Comparison of ENCODE assay signal across 8 cellular contexts in the genomic region with DNA sequence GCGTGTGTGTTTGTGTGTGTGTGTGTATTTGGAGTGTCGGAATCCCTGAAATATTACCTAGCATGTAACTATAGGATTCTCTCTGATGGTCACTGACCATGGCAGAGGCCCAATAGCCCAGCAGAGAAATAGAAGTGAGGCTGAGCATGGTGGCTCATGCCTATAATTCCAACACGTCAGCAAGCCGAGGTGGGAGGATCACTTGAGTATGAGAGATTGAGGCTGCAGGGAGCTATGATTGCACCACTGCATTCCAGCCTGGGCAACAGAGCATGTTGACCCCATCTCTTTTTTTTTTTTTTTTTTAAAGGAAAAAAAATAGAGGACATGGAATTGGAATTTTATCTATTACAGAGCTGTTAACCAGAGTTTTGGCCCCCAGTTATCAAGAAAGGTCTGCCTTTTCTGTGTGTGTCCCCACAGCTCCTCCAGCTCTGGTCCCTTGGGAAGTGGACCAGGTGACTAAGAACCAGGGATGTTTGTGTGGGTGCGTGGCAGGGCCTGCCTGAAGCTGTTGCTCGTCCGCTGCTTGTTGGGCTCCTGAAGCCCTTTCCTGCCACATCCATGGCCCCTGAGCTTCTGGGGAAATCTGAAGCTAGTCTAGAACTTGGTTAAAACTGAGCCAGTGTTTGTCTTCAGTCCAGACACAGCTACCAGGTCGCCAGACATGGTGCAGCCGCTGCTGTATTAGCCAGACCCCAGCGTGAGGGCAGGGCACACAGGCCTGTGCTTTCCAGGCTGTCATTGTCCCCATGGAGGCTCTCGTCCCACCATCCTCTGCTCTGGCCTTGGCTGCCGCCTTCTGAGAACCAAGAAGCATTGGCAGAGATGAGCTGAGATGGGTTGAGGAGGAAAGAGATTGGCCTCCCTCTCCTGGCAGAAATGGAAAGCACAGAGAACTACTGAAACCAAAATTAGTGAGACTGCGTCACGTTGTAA.
DNase-seq lines count a peak whose midpoint lies in the region; ATAC-seq and TF ChIP-seq lines count a peak whose summit lies in the region.

No MANE protein-coding gene starts in this region.

- H3K4me3 ChIP-seq in astrocyte of the spinal cord (ENCODE audit: low read depth, low read length) = no peak overlapping the region

- ATAC-seq in GM18858 (IDR thresholded peaks at IDR 0.05; ENCODE audit: unreplicated experiment) = no peak
- no peak for ATAC-seq in GM21576 (IDR thresholded peaks at IDR 0.05; ENCODE audit: unreplicated experiment)

- in situ Hi-C loops in astrocyte of the spinal cord (cut with HindIII; ENCODE audit: low sequenced_read_pairs) = no loop called here

- peak; percentile 54 for TF ChIP-seq CTCF in astrocyte of the spinal cord (IDR thresholded peaks at IDR 0.05; ENCODE audit: low read depth, low read length)

- peak in 13 of 14 donors; percentile 14 to 86 (median 63) for DNase-seq in C1 segment of cervical spinal cord (lab: John Stamatoyannopoulos, UW)
- peak; percentile 55 for DNase-seq in NAMALWA (ENCODE audit: low spot score)
- peak; percentile 26 for DNase-seq in astrocyte of the spinal cord (ENCODE audit: low read depth, low spot score)
- peak; percentile 77 for DNase-seq in iris pigment epithelial cell (ENCODE audit: low read depth)
- DNase-seq in superior temporal gyrus (ENCODE audit: extremely low spot score) = peak; percentile 94
- no peak for DNase-seq in activated effector memory CD4-positive, alpha-beta T cell treated with anti-CD3 and anti-CD28 coated beads, Interleukin-2, amount 50 U/mL, for 16 hours
